Comparison of ENCODE assay signal across 11 cellular contexts in genomic region chr9:76023715-76024195, GRCh38.
DNase-seq lines count a peak whose midpoint lies in the region; ATAC-seq and TF ChIP-seq lines count a peak whose summit lies in the region.
"Had no signal": no experiment of that assay in that cellular context is flagged by ENCODE, and none has a peak within 500 bp of the region (broad histone marks: within the 10 kb centered on the region; RNA-seq: fewer than 3 reads in every experiment).

No MANE protein-coding gene starts in this region.

- 71 to 81% methylated on average over 7 of the region's 7 CpGs for WGBS in body of pancreas, 2 donors

- no peak overlapping the region for H3K27ac ChIP-seq in body of pancreas
- H3K27ac ChIP-seq: left ventricle myocardium inferior had no signal

- H3K27ac Mint-ChIP-seq in activated CD4-positive, alpha-beta T cell treated with anti-CD3 and anti-CD28 coated beads, Interleukin-2, amount 10 ng/mL, durations not matched to agents 24 days and 14 days, result peak overlapping the region; percentile 74

- DNase-seq in activated CD4-positive, alpha-beta T cell treated with anti-CD3 and anti-CD28 coated beads for 1 hour, result peak; percentile 17
- DNase-seq in activated CD4-positive, alpha-beta T cell treated with anti-CD3 and anti-CD28 coated beads, Interleukin-2, amount 50 U/mL, for 48 hours, result no peak
- DNase-seq in activated CD4-positive, alpha-beta T cell treated with anti-CD3 and anti-CD28 coated beads, Interleukin-2, amount 10 ng/mL, durations not matched to agents 24 days and 14 days, result peak; percentile 87
- DNase-seq in body of pancreas (no peak), NCI-H524 treated with DMSO at 0.1 percent for 48 hours (lab: John Stamatoyannopoulos, UW) (no peak), KG1 (lab: John Stamatoyannopoulos, UW) (no peak), Kasumi-1 (lab: John Stamatoyannopoulos, UW) (no peak)
- peak; percentile 19 for DNase-seq in stimulated activated CD4-positive, alpha-beta T cell treated with anti-CD3 and anti-CD28 coated beads, Interleukin-2, amount 100 ng/mL, for 4 hours (ENCODE audit: low read depth)
- DNase-seq: 8988T, left ventricle myocardium inferior had no signal

- H3K4me1 ChIP-seq in body of pancreas, result no peaks in the 10 kb centered on the region
- H3K4me1 ChIP-seq: left ventricle myocardium inferior had no signal

- H3K9me3 Mint-ChIP-seq in activated CD4-positive, alpha-beta T cell treated with anti-CD3 and anti-CD28 coated beads, Interleukin-2, amount 10 ng/mL, durations not matched to agents 24 days and 14 days, result peaks cover 3% of the 10 kb centered on the region

- H3K9me3 ChIP-seq in body of pancreas, result no peaks in the 10 kb centered on the region
- H3K9me3 ChIP-seq: HAP-1, left ventricle myocardium inferior had no signal

- H3K36me3 ChIP-seq in body of pancreas (replicated peaks in 1 of 2; ENCODE audit: insufficient read depth in 1 of 2, low read depth in 2 of 2), result no peaks in the 10 kb centered on the region
- H3K36me3 ChIP-seq: HAP-1 had no signal

- intact Hi-C loops in activated CD4-positive, alpha-beta T cell treated with anti-CD3 and anti-CD28 coated beads, Interleukin-2, amount 10 ng/mL, durations not matched to agents 24 days and 14 days (cut with micrococcal nuclease), result loop anchor here (5.0 kb wide), 2 partner anchors 131 to 369 kb away; partner anchors contain the start of genes PCSK5 and RFK
- intact Hi-C loops in body of pancreas (cut with DNase I), result no loop called here

- no peaks in the 10 kb centered on the region for H3K27me3 ChIP-seq in body of pancreas

- H3K27me3 Mint-ChIP-seq in activated CD4-positive, alpha-beta T cell treated with anti-CD3 and anti-CD28 coated beads, Interleukin-2, amount 10 ng/mL, durations not matched to agents 24 days and 14 days, result no peaks in the 10 kb centered on the region

- H3K4me1 Mint-ChIP-seq in activated CD4-positive, alpha-beta T cell treated with anti-CD3 and anti-CD28 coated beads, Interleukin-2, amount 10 ng/mL, durations not matched to agents 24 days and 14 days, result peaks cover 68% of the 10 kb centered on the region

- H3K36me3 Mint-ChIP-seq in activated CD4-positive, alpha-beta T cell treated with anti-CD3 and anti-CD28 coated beads, Interleukin-2, amount 10 ng/mL, durations not matched to agents 24 days and 14 days (ENCODE audit: low read depth), result peaks cover 3% of the 10 kb centered on the region

- H3K4me3 ChIP-seq in body of pancreas, result no peak overlapping the region
- H3K4me3 ChIP-seq: HAP-1, left ventricle myocardium inferior had no signal

- no peak for TF ChIP-seq CTCF in body of pancreas (IDR thresholded peaks at IDR 0.05)

- H3K4me3 Mint-ChIP-seq in activated CD4-positive, alpha-beta T cell treated with anti-CD3 and anti-CD28 coated beads, Interleukin-2, amount 10 ng/mL, durations not matched to agents 24 days and 14 days, result peak overlapping the region; percentile 72

- TF ChIP-seq POLR2A in body of pancreas (IDR thresholded peaks at IDR 0.05), result no peak

- ATAC-seq in body of pancreas, result peak; percentile 40

Comparison
In these comparisons a context has a peak if more than half of its experiments do, and no peak if none do; other contexts are left out.
1. DNase-seq: peak in activated CD4-positive, alpha-beta T cell treated with anti-CD3 and anti-CD28 coated beads for 1 hour (single experiment), activated CD4-positive, alpha-beta T cell treated with anti-CD3 and anti-CD28 coated beads, Interleukin-2, amount 10 ng/mL, durations not matched to agents 24 days and 14 days (single experiment) and stimulated activated CD4-positive, alpha-beta T cell treated with anti-CD3 and anti-CD28 coated beads, Interleukin-2, amount 100 ng/mL, for 4 hours (single experiment); none in activated CD4-positive, alpha-beta T cell treated with anti-CD3 and anti-CD28 coated beads, Interleukin-2, amount 50 U/mL, for 48 hours (0 of 2), body of pancreas (0 of 4), NCI-H524 treated with DMSO at 0.1 percent for 48 hours (single experiment), KG1 (single experiment) and Kasumi-1 (0 of 2).